In genomic region chr12:48968467-48968866, GRCh38 we compare ENCODE assay signal across 1 cellular context.
TF ChIP-seq lines count a peak whose summit lies in the region.

No MANE protein-coding gene starts in this region.

TF ChIP-seq in GM12878, 131 proteins besides CTCF, POLR2A, EP300 and RAD21 (continues in another document):
- TF ChIP-seq ZNF217 (IDR thresholded peaks at IDR 0.05): no peak
- no peak for TF ChIP-seq WRNIP1 (IDR thresholded peaks at IDR 0.05; ENCODE audit: borderline replicate concordance, low read depth, low read length)
- TF ChIP-seq GATAD2B (conservative IDR thresholded peaks at IDR 0.05; ENCODE audit: low read depth): no peak
- no peak for TF ChIP-seq MYB (IDR thresholded peaks at IDR 0.05; ENCODE audit: borderline replicate concordance, low read depth, low read length)
- TF ChIP-seq, protein P1, sequence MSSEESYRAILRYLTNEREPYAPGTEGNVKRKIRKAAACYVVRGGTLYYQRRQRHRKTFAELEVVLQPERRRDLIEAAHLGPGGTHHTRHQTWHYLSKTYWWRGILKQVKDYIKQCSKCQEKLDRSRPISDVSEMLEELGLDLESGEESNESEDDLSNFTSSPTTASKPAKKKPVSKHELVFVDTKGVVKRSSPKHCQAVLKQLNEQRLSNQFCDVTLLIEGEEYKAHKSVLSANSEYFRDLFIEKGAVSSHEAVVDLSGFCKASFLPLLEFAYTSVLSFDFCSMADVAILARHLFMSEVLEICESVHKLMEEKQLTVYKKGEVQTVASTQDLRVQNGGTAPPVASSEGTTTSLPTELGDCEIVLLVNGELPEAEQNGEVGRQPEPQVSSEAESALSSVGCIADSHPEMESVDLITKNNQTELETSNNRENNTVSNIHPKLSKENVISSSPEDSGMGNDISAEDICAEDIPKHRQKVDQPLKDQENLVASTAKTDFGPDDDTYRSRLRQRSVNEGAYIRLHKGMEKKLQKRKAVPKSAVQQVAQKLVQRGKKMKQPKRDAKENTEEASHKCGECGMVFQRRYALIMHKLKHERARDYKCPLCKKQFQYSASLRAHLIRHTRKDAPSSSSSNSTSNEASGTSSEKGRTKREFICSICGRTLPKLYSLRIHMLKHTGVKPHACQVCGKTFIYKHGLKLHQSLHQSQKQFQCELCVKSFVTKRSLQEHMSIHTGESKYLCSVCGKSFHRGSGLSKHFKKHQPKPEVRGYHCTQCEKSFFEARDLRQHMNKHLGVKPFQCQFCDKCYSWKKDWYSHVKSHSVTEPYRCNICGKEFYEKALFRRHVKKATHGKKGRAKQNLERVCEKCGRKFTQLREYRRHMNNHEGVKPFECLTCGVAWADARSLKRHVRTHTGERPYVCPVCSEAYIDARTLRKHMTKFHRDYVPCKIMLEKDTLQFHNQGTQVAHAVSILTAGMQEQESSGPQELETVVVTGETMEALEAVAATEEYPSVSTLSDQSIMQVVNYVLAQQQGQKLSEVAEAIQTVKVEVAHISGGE (CRISPR knock-in tag; IDR thresholded peaks at IDR 0.05): no peak
- TF ChIP-seq RAD51 (IDR thresholded peaks at IDR 0.05): no peak
- no peak for TF ChIP-seq BRCA1 (IDR thresholded peaks at IDR 0.05; ENCODE audit: low read depth, low read length)
- TF ChIP-seq SMAD1 (IDR thresholded peaks at IDR 0.05; ENCODE audit: low read depth, partially characterized antibody): no peak
- no peak for TF ChIP-seq ZBTB40 (IDR thresholded peaks at IDR 0.05; ENCODE audit: borderline replicate concordance)
- TF ChIP-seq ASH2L (IDR thresholded peaks at IDR 0.05; ENCODE audit: borderline replicate concordance, low read depth): no peak
- TF ChIP-seq CUX1 (IDR thresholded peaks at IDR 0.05; ENCODE audit: insufficient replicate concordance, low read depth, low read length): no peak
- TF ChIP-seq SMAD5 (IDR thresholded peaks at IDR 0.05; ENCODE audit: low read depth): no peak
- no peak for TF ChIP-seq SKIL (IDR thresholded peaks at IDR 0.05; ENCODE audit: low read depth, poor library complexity, severe bottlenecking)
- no peak for TF ChIP-seq HDGF (IDR thresholded peaks at IDR 0.05)
- TF ChIP-seq NFIC (IDR thresholded peaks at IDR 0.05; ENCODE audit: low read depth, low read length): peak; percentile 61; the same call in 1 of the 2 replicates
- no peak; the same call in 1 of the 2 replicates for TF ChIP-seq NR2F1 (conservative IDR thresholded peaks at IDR 0.05)
- peak; percentile 46 for TF ChIP-seq BCL3 (IDR thresholded peaks at IDR 0.05; ENCODE audit: borderline replicate concordance, insufficient read depth, low read depth, low read length, poor library complexity, severe bottlenecking)
- no peak for TF ChIP-seq IRF5 (IDR thresholded peaks at IDR 0.05; ENCODE audit: borderline replicate concordance)
- no peak for TF ChIP-seq TARDBP (IDR thresholded peaks at IDR 0.05; ENCODE audit: borderline replicate concordance)
- TF ChIP-seq MEF2A (IDR thresholded peaks at IDR 0.05; ENCODE audit: insufficient read depth, low read depth, low read length): no peak
- TF ChIP-seq, protein P2, sequence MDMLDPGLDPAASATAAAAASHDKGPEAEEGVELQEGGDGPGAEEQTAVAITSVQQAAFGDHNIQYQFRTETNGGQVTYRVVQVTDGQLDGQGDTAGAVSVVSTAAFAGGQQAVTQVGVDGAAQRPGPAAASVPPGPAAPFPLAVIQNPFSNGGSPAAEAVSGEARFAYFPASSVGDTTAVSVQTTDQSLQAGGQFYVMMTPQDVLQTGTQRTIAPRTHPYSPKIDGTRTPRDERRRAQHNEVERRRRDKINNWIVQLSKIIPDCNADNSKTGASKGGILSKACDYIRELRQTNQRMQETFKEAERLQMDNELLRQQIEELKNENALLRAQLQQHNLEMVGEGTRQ (IDR thresholded peaks at IDR 0.05; ENCODE audit: borderline replicate concordance, low read depth, low read length): no peak
- no peak for TF ChIP-seq STAT1 (conservative IDR thresholded peaks at IDR 0.05)
- TF ChIP-seq PBX3 (IDR thresholded peaks at IDR 0.05; ENCODE audit: insufficient replicate concordance, low read depth, low read length): no peak
- TF ChIP-seq ZNF384 (IDR thresholded peaks at IDR 0.05; ENCODE audit: borderline replicate concordance, low read depth, low read length): peak; percentile 52; the same call in 1 of the 2 replicates
- TF ChIP-seq SRF (IDR thresholded peaks at IDR 0.05; ENCODE audit: low read depth in 2 of 2, low read length in 2 of 2): no peak
- TF ChIP-seq SP1 (IDR thresholded peaks at IDR 0.05; ENCODE audit: low read depth, low read length): no peak
- peak; percentile 76 for TF ChIP-seq IRF4 (IDR thresholded peaks at IDR 0.05; ENCODE audit: low read depth, low read length)
- TF ChIP-seq CREB1 (IDR thresholded peaks at IDR 0.05; ENCODE audit: low read depth): 0 out of 2 replicates have a peak, but pooled peaks have one; percentile 25
- TF ChIP-seq ZSCAN29 (IDR thresholded peaks at IDR 0.05): no peak
- no peak for TF ChIP-seq ESRRA (IDR thresholded peaks at IDR 0.05; ENCODE audit: low read length)
- 0 out of 2 replicates have a peak, but pooled peaks have one; percentile 21 for TF ChIP-seq DPF2 (IDR thresholded peaks at IDR 0.05)
- no peak for TF ChIP-seq POU2F2 (IDR thresholded peaks at IDR 0.05; ENCODE audit: borderline replicate concordance, low read depth, low read length)
- TF ChIP-seq NKRF (conservative IDR thresholded peaks at IDR 0.05): no peak
- TF ChIP-seq KAT2A (conservative IDR thresholded peaks at IDR 0.05; ENCODE audit: control insufficient read depth, low read depth, low read length): no peak
- no peak for TF ChIP-seq STAT3 (IDR thresholded peaks at IDR 0.05; ENCODE audit: low read depth, low read length)
- 0 out of 2 replicates have a peak, but pooled peaks have one; percentile 42 for TF ChIP-seq NBN (IDR thresholded peaks at IDR 0.05)
- no peak for TF ChIP-seq FOXK2 (IDR thresholded peaks at IDR 0.05)
